ENCODE assay signal across 22 cellular contexts in the genomic region with DNA sequence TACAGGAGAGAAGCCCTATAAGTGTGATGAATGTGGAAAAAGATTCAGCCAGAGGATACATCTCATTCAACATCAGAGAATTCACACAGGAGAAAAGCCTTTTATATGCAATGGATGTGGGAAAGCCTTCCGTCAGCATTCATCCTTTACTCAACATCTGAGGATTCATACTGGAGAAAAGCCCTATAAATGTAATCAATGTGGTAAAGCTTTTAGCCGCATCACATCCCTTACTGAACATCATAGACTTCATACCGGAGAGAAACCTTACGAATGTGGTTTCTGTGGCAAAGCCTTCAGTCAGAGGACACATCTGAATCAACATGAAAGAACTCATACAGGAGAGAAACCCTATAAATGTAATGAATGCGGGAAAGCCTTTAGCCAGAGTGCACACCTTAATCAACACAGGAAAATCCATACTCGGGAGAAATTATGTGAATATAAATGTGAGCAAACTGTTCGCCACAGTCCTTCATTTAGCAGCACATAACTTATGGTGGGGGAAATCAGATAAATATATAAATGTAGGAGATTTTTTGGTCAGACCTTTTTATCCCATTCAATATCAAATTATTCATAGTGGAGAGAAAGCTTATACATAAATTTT.
"Had no signal": no experiment of that assay in that cellular context is flagged by ENCODE, and none has a peak within 500 bp of the region (broad histone marks: within the 10 kb centered on the region; RNA-seq: fewer than 3 reads in every experiment).

No MANE protein-coding gene starts in this region.

- H3K4me1 ChIP-seq: gastrocnemius medialis, left ventricle myocardium inferior, sigmoid colon, stomach, tibial artery, upper lobe of right lung had no signal

- DNase-seq: activated CD4-positive, alpha-beta memory T cell treated with anti-CD3 and anti-CD28 coated beads for 36 hours; activated CD4-positive, alpha-beta T cell treated with anti-CD3 and anti-CD28 coated beads, Interleukin-2, amount 10 ng/mL, durations not matched to agents 24 days and 14 days; activated CD4-positive, CD25-positive, alpha-beta regulatory T cell treated with anti-CD3 and anti-CD28 coated beads, Interleukin-2, amount 50 U/mL, for 72 hours; activated CD8-positive, alpha-beta memory T cell treated with anti-CD3 and anti-CD28 coated beads, Interleukin-2, amount 50 U/mL, for 4 hours; activated gamma-delta T cell treated with Interleukin-2 at 50 U/mL for 16 hours; activated naive CD4-positive, alpha-beta T cell treated with anti-CD3 and anti-CD28 coated beads, Interleukin-2, amount 50 U/mL, for 16 hours; activated T-cell treated with anti-CD3 and anti-CD28 coated beads, Interleukin-2, amount 50 U/mL, for 1 hour; dermis blood vessel endothelial cell; effector CD4-positive, alpha-beta T cell; gastrocnemius medialis; glutamatergic neuron; left ventricle myocardium inferior; nephron progenitor cell; sigmoid colon; small intestine; stimulated activated naive B cell treated with anti-CD40 and anti-IgM and Interleukin-4, amounts not matched to agents 10 μg/mL and 1 μg/mL and 100 μg/mL, for 72 hours; stomach; T-helper 2 cell; tibial artery; upper lobe of right lung had no signal

- H3K36me3 ChIP-seq: neutrophil, upper lobe of right lung had no signal

- H3K27me3 Mint-ChIP-seq: activated CD4-positive, alpha-beta memory T cell treated with anti-CD3 and anti-CD28 coated beads for 36 hours; activated CD4-positive, alpha-beta T cell treated with anti-CD3 and anti-CD28 coated beads, Interleukin-2, amount 10 ng/mL, durations not matched to agents 24 days and 14 days; activated T-helper 17 cell treated with anti-CD3 and anti-CD28 coated beads, Interleukin-2, amount 50 U/mL, for 72 hours; stimulated activated naive B cell treated with anti-CD40 and anti-IgM and Interleukin-4, amounts not matched to agents 10 μg/mL and 1 μg/mL and 100 μg/mL, for 72 hours had no signal

- ATAC-seq: activated T-helper 17 cell treated with anti-CD3 and anti-CD28 coated beads, Interleukin-2, amount 50 U/mL, for 72 hours; gastrocnemius medialis; stimulated activated naive B cell treated with anti-CD40 and anti-IgM and Interleukin-4, amounts not matched to agents 10 μg/mL and 1 μg/mL and 100 μg/mL, for 72 hours; upper lobe of right lung had no signal

- H3K27ac ChIP-seq: gastrocnemius medialis, left ventricle myocardium inferior, neutrophil, sigmoid colon, stomach, tibial artery, upper lobe of right lung had no signal

- H3K4me1 Mint-ChIP-seq: activated CD4-positive, alpha-beta T cell treated with anti-CD3 and anti-CD28 coated beads, Interleukin-2, amount 10 ng/mL, durations not matched to agents 24 days and 14 days; activated T-helper 17 cell treated with anti-CD3 and anti-CD28 coated beads, Interleukin-2, amount 50 U/mL, for 72 hours; nephron progenitor cell; stimulated activated naive B cell treated with anti-CD40 and anti-IgM and Interleukin-4, amounts not matched to agents 10 μg/mL and 1 μg/mL and 100 μg/mL, for 72 hours had no signal

- H3K27me3 ChIP-seq: gastrocnemius medialis, neutrophil, sigmoid colon, stomach, tibial artery, upper lobe of right lung had no signal

- H3K4me3 Mint-ChIP-seq: activated CD4-positive, alpha-beta memory T cell treated with anti-CD3 and anti-CD28 coated beads for 36 hours; activated CD4-positive, alpha-beta T cell treated with anti-CD3 and anti-CD28 coated beads, Interleukin-2, amount 10 ng/mL, durations not matched to agents 24 days and 14 days; activated T-helper 17 cell treated with anti-CD3 and anti-CD28 coated beads, Interleukin-2, amount 50 U/mL, for 72 hours; nephron progenitor cell; stimulated activated naive B cell treated with anti-CD40 and anti-IgM and Interleukin-4, amounts not matched to agents 10 μg/mL and 1 μg/mL and 100 μg/mL, for 72 hours had no signal

- H3K27ac Mint-ChIP-seq: activated CD4-positive, alpha-beta memory T cell treated with anti-CD3 and anti-CD28 coated beads for 36 hours; activated CD4-positive, alpha-beta T cell treated with anti-CD3 and anti-CD28 coated beads, Interleukin-2, amount 10 ng/mL, durations not matched to agents 24 days and 14 days; activated T-helper 17 cell treated with anti-CD3 and anti-CD28 coated beads, Interleukin-2, amount 50 U/mL, for 72 hours; nephron progenitor cell; stimulated activated naive B cell treated with anti-CD40 and anti-IgM and Interleukin-4, amounts not matched to agents 10 μg/mL and 1 μg/mL and 100 μg/mL, for 72 hours had no signal

- H3K4me3 ChIP-seq: left ventricle myocardium inferior, sigmoid colon, stomach, tibial artery, upper lobe of right lung had no signal
